In the genomic region with DNA sequence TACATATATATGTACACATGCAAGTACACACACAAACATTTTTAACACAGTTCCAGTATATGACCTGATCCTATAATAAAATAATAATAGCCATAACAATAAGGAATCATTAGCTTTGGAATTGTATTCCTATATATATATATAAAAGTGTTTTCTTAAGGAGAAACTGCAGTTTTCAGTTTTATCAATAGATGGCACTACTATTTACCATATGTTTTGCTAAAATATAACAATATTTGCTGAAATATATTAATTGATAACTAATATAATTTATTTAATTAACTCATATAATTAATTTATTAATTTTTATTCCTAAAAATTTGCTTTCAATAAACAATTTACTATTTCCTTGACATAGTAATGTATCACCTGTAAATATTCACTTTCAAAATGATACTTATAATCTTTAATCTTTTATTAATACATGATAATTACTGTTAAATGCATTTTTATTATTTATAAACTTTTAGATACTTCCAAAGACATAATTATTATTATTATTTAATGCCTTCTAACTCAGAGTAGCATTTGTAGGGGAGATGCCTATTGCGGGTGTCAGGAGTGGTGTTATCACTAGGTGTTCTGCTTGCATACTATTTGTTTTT, we compare ENCODE assay signal across 2 cellular contexts.
TF ChIP-seq lines count a peak whose summit lies in the region.

No MANE protein-coding gene starts in this region.

TF ChIP-seq in liver, 16 proteins besides CTCF, POLR2A, EP300 and RAD21 (continued from another document):
- TF ChIP-seq, protein P1, sequence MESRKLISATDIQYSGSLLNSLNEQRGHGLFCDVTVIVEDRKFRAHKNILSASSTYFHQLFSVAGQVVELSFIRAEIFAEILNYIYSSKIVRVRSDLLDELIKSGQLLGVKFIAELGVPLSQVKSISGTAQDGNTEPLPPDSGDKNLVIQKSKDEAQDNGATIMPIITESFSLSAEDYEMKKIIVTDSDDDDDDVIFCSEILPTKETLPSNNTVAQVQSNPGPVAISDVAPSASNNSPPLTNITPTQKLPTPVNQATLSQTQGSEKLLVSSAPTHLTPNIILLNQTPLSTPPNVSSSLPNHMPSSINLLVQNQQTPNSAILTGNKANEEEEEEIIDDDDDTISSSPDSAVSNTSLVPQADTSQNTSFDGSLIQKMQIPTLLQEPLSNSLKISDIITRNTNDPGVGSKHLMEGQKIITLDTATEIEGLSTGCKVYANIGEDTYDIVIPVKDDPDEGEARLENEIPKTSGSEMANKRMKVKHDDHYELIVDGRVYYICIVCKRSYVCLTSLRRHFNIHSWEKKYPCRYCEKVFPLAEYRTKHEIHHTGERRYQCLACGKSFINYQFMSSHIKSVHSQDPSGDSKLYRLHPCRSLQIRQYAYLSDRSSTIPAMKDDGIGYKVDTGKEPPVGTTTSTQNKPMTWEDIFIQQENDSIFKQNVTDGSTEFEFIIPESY (IDR thresholded peaks at IDR 0.05), result no peak
- TF ChIP-seq HNF4G (IDR thresholded peaks at IDR 0.05) (no peak), FOXA1 (IDR thresholded peaks at IDR 0.05) (no peak), SP1 (IDR thresholded peaks at IDR 0.05) (no peak), JUND (IDR thresholded peaks at IDR 0.05) (no peak), YY1 (IDR thresholded peaks at IDR 0.05) (no peak), REST (IDR thresholded peaks at IDR 0.05) (no peak), FOXA2 (IDR thresholded peaks at IDR 0.05) (no peak)

TF ChIP-seq in HepG2, 621 proteins besides CTCF, POLR2A, EP300 and RAD21 (continued from another document):
- TF ChIP-seq ZHX2 (IDR thresholded peaks at IDR 0.05; ENCODE audit: low read depth) (no peak), ZHX2 (CRISPR knock-in tag; IDR thresholded peaks at IDR 0.05; ENCODE audit: borderline replicate concordance) (no peak), ZNF841 (CRISPR knock-in tag; IDR thresholded peaks at IDR 0.05; ENCODE audit: borderline replicate concordance) (no peak), JARID2 (CRISPR knock-in tag; IDR thresholded peaks at IDR 0.05; ENCODE audit: insufficient replicate concordance) (no peak), U2AF1 (optimal IDR thresholded peaks at IDR 0.05; ENCODE audit: low read depth, low read length) (no peak), ZNF709 (CRISPR knock-in tag; IDR thresholded peaks at IDR 0.05) (no peak), NFKBIZ (CRISPR knock-in tag; IDR thresholded peaks at IDR 0.05) (no peak), POLR2G (IDR thresholded peaks at IDR 0.05; ENCODE audit: low read depth, low read length) (no peak), ZNF383 (CRISPR knock-in tag; IDR thresholded peaks at IDR 0.05; ENCODE audit: borderline replicate concordance) (no peak)
- TF ChIP-seq, protein P2, sequence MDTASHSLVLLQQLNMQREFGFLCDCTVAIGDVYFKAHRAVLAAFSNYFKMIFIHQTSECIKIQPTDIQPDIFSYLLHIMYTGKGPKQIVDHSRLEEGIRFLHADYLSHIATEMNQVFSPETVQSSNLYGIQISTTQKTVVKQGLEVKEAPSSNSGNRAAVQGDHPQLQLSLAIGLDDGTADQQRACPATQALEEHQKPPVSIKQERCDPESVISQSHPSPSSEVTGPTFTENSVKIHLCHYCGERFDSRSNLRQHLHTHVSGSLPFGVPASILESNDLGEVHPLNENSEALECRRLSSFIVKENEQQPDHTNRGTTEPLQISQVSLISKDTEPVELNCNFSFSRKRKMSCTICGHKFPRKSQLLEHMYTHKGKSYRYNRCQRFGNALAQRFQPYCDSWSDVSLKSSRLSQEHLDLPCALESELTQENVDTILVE (CRISPR knock-in tag; IDR thresholded peaks at IDR 0.05), result no peak
- TF ChIP-seq, protein P3, sequence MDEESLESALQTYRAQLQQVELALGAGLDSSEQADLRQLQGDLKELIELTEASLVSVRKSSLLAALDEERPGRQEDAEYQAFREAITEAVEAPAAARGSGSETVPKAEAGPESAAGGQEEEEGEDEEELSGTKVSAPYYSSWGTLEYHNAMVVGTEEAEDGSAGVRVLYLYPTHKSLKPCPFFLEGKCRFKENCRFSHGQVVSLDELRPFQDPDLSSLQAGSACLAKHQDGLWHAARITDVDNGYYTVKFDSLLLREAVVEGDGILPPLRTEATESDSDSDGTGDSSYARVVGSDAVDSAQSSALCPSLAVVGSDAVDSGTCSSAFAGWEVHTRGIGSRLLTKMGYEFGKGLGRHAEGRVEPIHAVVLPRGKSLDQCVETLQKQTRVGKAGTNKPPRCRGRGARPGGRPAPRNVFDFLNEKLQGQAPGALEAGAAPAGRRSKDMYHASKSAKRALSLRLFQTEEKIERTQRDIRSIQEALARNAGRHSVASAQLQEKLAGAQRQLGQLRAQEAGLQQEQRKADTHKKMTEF (CRISPR knock-in tag; IDR thresholded peaks at IDR 0.05), result no peak
